ENCODE assay signal across 14 cellular contexts in genomic region chr18:58263733-58264469, GRCh38.
A peak's percentile ranks its signal among the peaks of the same experiment; 100 is the strongest.
DNase-seq lines count a peak whose midpoint lies in the region; ATAC-seq and TF ChIP-seq lines count a peak whose summit lies in the region.
"Had no signal": no experiment of that assay in that cellular context is flagged by ENCODE, and none has a peak within 500 bp of the region (broad histone marks: within the 10 kb centered on the region; RNA-seq: fewer than 3 reads in every experiment).

No MANE protein-coding gene starts in this region.

- no peak overlapping the region for H2AFZ ChIP-seq in hepatocyte
- H2AFZ ChIP-seq in OCI-LY7 (ENCODE audit: low read length), result no peak overlapping the region

- H3K9ac ChIP-seq in skeletal muscle satellite cell (ENCODE audit: low read depth, low read length), result no peak overlapping the region

- no peak overlapping the region for H3K4me3 Mint-ChIP-seq in immature natural killer cell
- H3K4me3 Mint-ChIP-seq: activated CD4-positive, alpha-beta T cell treated with anti-CD3 and anti-CD28 coated beads for 36 hours; CD4-positive, alpha-beta T cell; central memory CD8-positive, alpha-beta T cell had no signal

- no peak overlapping the region for H3K27ac Mint-ChIP-seq in immature natural killer cell
- H3K27ac Mint-ChIP-seq: activated CD4-positive, alpha-beta T cell treated with anti-CD3 and anti-CD28 coated beads for 36 hours; CD4-positive, alpha-beta T cell; stimulated activated naive B cell treated with anti-CD40 and anti-IgM and Interleukin-4, amounts not matched to agents 10 μg/mL and 1 μg/mL and 100 μg/mL, for 72 hours had no signal

- H4K20me1 ChIP-seq in hepatocyte (ENCODE audit: insufficient read depth, poor library complexity, severe bottlenecking) (peaks cover 14% of the 10 kb centered on the region), OCI-LY7 (ENCODE audit: insufficient read depth, low read length) (no peaks in the 10 kb centered on the region)

- H3K27me3 ChIP-seq in adrenal gland (no peaks in the 10 kb centered on the region), hepatocyte (no peaks in the 10 kb centered on the region), skeletal muscle satellite cell (ENCODE audit: control insufficient read depth, insufficient read depth, low read length) (no peaks in the 10 kb centered on the region)

- no peaks in the 10 kb centered on the region for H3K36me3 ChIP-seq in HEK293 (ENCODE audit: control insufficient read depth in 2 of 2, insufficient read depth in 1 of 2, low read length in 2 of 2)
- no peaks in the 10 kb centered on the region for H3K36me3 ChIP-seq in adrenal gland (replicated peaks in 1 of 2)
- H3K36me3 ChIP-seq in hepatocyte (replicated peaks; ENCODE audit: insufficient read depth, low read depth), result no peaks in the 10 kb centered on the region
- no peaks in the 10 kb centered on the region for H3K36me3 ChIP-seq in skeletal muscle satellite cell (ENCODE audit: insufficient read depth, low read length)
- no peaks in the 10 kb centered on the region for H3K36me3 ChIP-seq in OCI-LY7 (ENCODE audit: insufficient read depth, low read length)

- POLR2A ChIA-PET in HEK293 (lab: Yijun Ruan, JAX) (interaction anchor here (0.7 kb wide), 1 partner anchor 10 kb away, joined by 3 read pairs; no protein-coding TSS in a partner anchor), OCI-LY7 (lab: Charles Lee) (no interaction called here)

- CTCF ChIA-PET in HEK293 (lab: Yijun Ruan, JAX), result interaction anchor here (0.6 to 0.7 kb wide), 4 partner anchors 9 to 446 kb away, joined by 3 to 4 read pairs (median 3); no protein-coding TSS in a partner anchor
- CTCF ChIA-PET in OCI-LY7 (lab: Charles Lee; ENCODE audit: unreplicated experiment), result no interaction called here

- peaks cover 17% of the 10 kb centered on the region for H3K4me1 ChIP-seq in HEK293 (ENCODE audit: control insufficient read depth, insufficient read depth, low read length)
- peaks cover 0 to 16% of the 10 kb centered on the region in 2 donors for H3K4me1 ChIP-seq in adrenal gland (replicated peaks in 1 of 2)
- peaks cover 30% of the 10 kb centered on the region for H3K4me1 ChIP-seq in hepatocyte (ENCODE audit: insufficient read depth)
- H3K4me1 ChIP-seq in skeletal muscle satellite cell (ENCODE audit: control insufficient read depth, insufficient read depth, low read length), result peaks cover 66% of the 10 kb centered on the region
- H3K4me1 ChIP-seq in OCI-LY7 (ENCODE audit: insufficient read depth, low read length, poor library complexity, severe bottlenecking), result no peaks in the 10 kb centered on the region

- ATAC-seq in GM18498 (IDR thresholded peaks at IDR 0.05; ENCODE audit: unreplicated experiment), result no peak

- H3K36me3 Mint-ChIP-seq in immature natural killer cell, result no peaks in the 10 kb centered on the region

- H3K4me3 ChIP-seq in HEK293 (ENCODE audit: low read depth, low read length) (no peak overlapping the region), adrenal gland (peak overlapping the region in 1 of 4 donors; percentile 20), hepatocyte (no peak overlapping the region), skeletal muscle satellite cell (ENCODE audit: low read length) (peak overlapping the region; percentile 60), OCI-LY7 (ENCODE audit: low read depth, low read length, poor library complexity, severe bottlenecking) (no peak overlapping the region)

- H3K4me2 ChIP-seq in hepatocyte (peak overlapping the region; percentile 34), skeletal muscle satellite cell (ENCODE audit: low read length) (peak overlapping the region; percentile 85), OCI-LY7 (ENCODE audit: low read length) (no peak overlapping the region)

- WGBS in adrenal gland, 4 donors, result 39 to 52% (median 45%) methylated on average over 5 of the region's 5 CpGs
- 94% methylated on average over 5 of the region's 5 CpGs for WGBS in hepatocyte (ENCODE audit: low lambda C conversion rate, missing lambda C conversion rate)

- no peaks in the 10 kb centered on the region for H3K4me1 Mint-ChIP-seq in immature natural killer cell
- H3K4me1 Mint-ChIP-seq: central memory CD8-positive, alpha-beta T cell had no signal

- TF ChIP-seq POLR2A in adrenal gland (IDR thresholded peaks at IDR 0.05), result no peak

- no peaks in the 10 kb centered on the region for H3K9me3 Mint-ChIP-seq in immature natural killer cell
- H3K9me3 Mint-ChIP-seq: CD4-positive, alpha-beta T cell; central memory CD8-positive, alpha-beta T cell; stimulated activated naive B cell treated with anti-CD40 and anti-IgM and Interleukin-4, amounts not matched to agents 10 μg/mL and 1 μg/mL and 100 μg/mL, for 72 hours had no signal

- H3K79me2 ChIP-seq in hepatocyte (peaks cover 87% of the 10 kb centered on the region), OCI-LY7 (ENCODE audit: insufficient read depth, low read depth, low read length) (no peaks in the 10 kb centered on the region)

- no TSS peak for BruUV-seq in OCI-LY7 (replicated peaks; lab: Mats Ljungman, UMichigan)

- peak in 1 of 7 donors; percentile 39 for DNase-seq in adrenal gland
- no peak for DNase-seq in hepatocyte (ENCODE audit: low spot score)
- no peak for DNase-seq in OCI-LY7 (ENCODE audit: low spot score)
- no peak for DNase-seq in immature natural killer cell
- no peak for DNase-seq in NCI-H1694 (lab: John Stamatoyannopoulos, UW)
- DNase-seq: activated CD4-positive, alpha-beta T cell treated with anti-CD3 and anti-CD28 coated beads for 36 hours; CD4-positive, alpha-beta T cell; NCI-H82; stimulated activated CD4-positive, alpha-beta T cell treated with anti-CD3 and anti-CD28 coated beads, Interleukin-1b, Interleukin-23, amount 100 ng/mL, for 48 hours; stimulated activated naive B cell treated with anti-CD40 and anti-IgM and Interleukin-4, amounts not matched to agents 10 μg/mL and 1 μg/mL and 100 μg/mL, for 72 hours had no signal

- TF ChIP-seq CTCF in HEK293 (tag by site-specific recombination; IDR thresholded peaks at IDR 0.05) (no peak), adrenal gland (IDR thresholded peaks at IDR 0.05) (no peak), hepatocyte (IDR thresholded peaks at IDR 0.05; ENCODE audit: poor library complexity) (no peak), OCI-LY7 (conservative IDR thresholded peaks at IDR 0.05; ENCODE audit: low read length) (no peak)

- H3K9me3 ChIP-seq in HEK293 (ENCODE audit: control insufficient read depth, insufficient read depth, low read depth, low read length) (no peaks in the 10 kb centered on the region), adrenal gland (replicated peaks in 1 of 3) (no peaks in the 10 kb centered on the region), hepatocyte (ENCODE audit: low read depth) (no peaks in the 10 kb centered on the region), skeletal muscle satellite cell (replicated peaks; ENCODE audit: low read length) (no peaks in the 10 kb centered on the region), OCI-LY7 (ENCODE audit: low read length) (no peaks in the 10 kb centered on the region)

- no peaks in the 10 kb centered on the region for H3K9me2 ChIP-seq in hepatocyte (replicated peaks; ENCODE audit: insufficient read depth)
- no peaks in the 10 kb centered on the region for H3K9me2 ChIP-seq in OCI-LY7 (ENCODE audit: insufficient read depth, low read length)

- H3K27ac ChIP-seq in HEK293 (ENCODE audit: extremely low read depth, low read depth, low read length) (peak overlapping the region; percentile 44; the same call in 1 of the 2 replicates), adrenal gland (peak overlapping the region in 4 of 5 donors; percentile 43 to 81 (median 54)), hepatocyte (peak overlapping the region; percentile 91), OCI-LY7 (ENCODE audit: low read depth, low read length, poor library complexity, severe bottlenecking) (no peak overlapping the region)

- intact Hi-C loops in adrenal gland (cut with DNase I) (no loop called here), OCI-LY7 (cut with micrococcal nuclease; ENCODE audit: unreplicated experiment) (no loop called here)

- H3K27me3 Mint-ChIP-seq in immature natural killer cell (ENCODE audit: low read depth in 3 of 3), result peaks cover 0 to 3% (median 2%) of the 10 kb centered on the region in 3 donors
- H3K27me3 Mint-ChIP-seq: activated CD4-positive, alpha-beta T cell treated with anti-CD3 and anti-CD28 coated beads for 36 hours; CD4-positive, alpha-beta T cell; stimulated activated naive B cell treated with anti-CD40 and anti-IgM and Interleukin-4, amounts not matched to agents 10 μg/mL and 1 μg/mL and 100 μg/mL, for 72 hours had no signal

TF ChIP-seq in HEK293, 187 proteins besides CTCF, POLR2A, EP300 and RAD21:
- no peak for TF ChIP-seq ZNF302 (tag by site-specific recombination; IDR thresholded peaks at IDR 0.05; ENCODE audit: low read depth)
